In genomic region chr13:32911506-32911905, GRCh38 we compare ENCODE assay signal across 8 cellular contexts.
DNase-seq lines count a peak whose midpoint lies in the region; ATAC-seq and TF ChIP-seq lines count a peak whose summit lies in the region.

No MANE protein-coding gene starts in this region.

- POLR2A ChIA-PET in activated CD4-positive, alpha-beta T cell treated with anti-CD3 and anti-CD28 coated beads for 36 hours (lab: Charles Lee) = no interaction called here
- POLR2A ChIA-PET in HEK293 (lab: Yijun Ruan, JAX) = interaction anchor here (0.6 kb wide), 1 partner anchor 329 kb away, joined by 3 read pairs; no protein-coding TSS in a partner anchor

- H3K4me3 ChIP-seq in HEK293 (ENCODE audit: low read depth, low read length) (no peak overlapping the region), coronary artery (no peak overlapping the region), MG63 (no peak overlapping the region)

- CTCF ChIA-PET in activated CD4-positive, alpha-beta T cell treated with anti-CD3 and anti-CD28 coated beads for 36 hours (lab: Charles Lee) = interaction anchor here (0.8 to 1.1 kb wide), 2 partner anchors 11 to 330 kb away, joined by 3 read pairs; no protein-coding TSS in a partner anchor
- CTCF ChIA-PET in HEK293 (lab: Yijun Ruan, JAX) = interaction anchor here (0.6 to 1.5 kb wide), 7 partner anchors 14 to 269 kb away, joined by 3 to 4 read pairs (median 3); no protein-coding TSS in a partner anchor

- no peaks in the 10 kb centered on the region for H3K9me3 ChIP-seq in HEK293 (ENCODE audit: control insufficient read depth, insufficient read depth, low read depth, low read length)
- peaks cover 11% of the 10 kb centered on the region for H3K9me3 ChIP-seq in MG63

- intact Hi-C loops in activated CD4-positive, alpha-beta T cell treated with anti-CD3 and anti-CD28 coated beads for 36 hours (cut with DNase I, micrococcal nuclease) = loop anchor here (1.0 to 10.0 kb wide), 2 partner anchors 267 to 325 kb away; partner anchors contain the start of gene PDS5B (in 2 of the 2)

- H3K36me3 ChIP-seq in HEK293 (ENCODE audit: control insufficient read depth in 2 of 2, insufficient read depth in 1 of 2, low read length in 2 of 2) = no peaks in the 10 kb centered on the region
- no peaks in the 10 kb centered on the region for H3K36me3 ChIP-seq in MG63

- peaks cover 5% of the 10 kb centered on the region for H3K9me3 Mint-ChIP-seq in activated CD4-positive, alpha-beta T cell treated with anti-CD3 and anti-CD28 coated beads for 36 hours (ENCODE audit: low read depth)
- peaks cover 2% of the 10 kb centered on the region for H3K9me3 Mint-ChIP-seq in activated naive CD8-positive, alpha-beta T cell treated with anti-CD3 and anti-CD28 coated beads for 36 hours

- H3K27ac ChIP-seq in HEK293 (ENCODE audit: extremely low read depth, low read depth, low read length) (no peak overlapping the region), coronary artery (no peak overlapping the region)

- H3K27me3 Mint-ChIP-seq in activated CD4-positive, alpha-beta T cell treated with anti-CD3 and anti-CD28 coated beads for 36 hours = peaks cover 9% of the 10 kb centered on the region
- no peaks in the 10 kb centered on the region for H3K27me3 Mint-ChIP-seq in activated naive CD8-positive, alpha-beta T cell treated with anti-CD3 and anti-CD28 coated beads for 36 hours

- H3K4me3 Mint-ChIP-seq in activated CD4-positive, alpha-beta T cell treated with anti-CD3 and anti-CD28 coated beads for 36 hours = no peak overlapping the region
- H3K4me3 Mint-ChIP-seq in activated naive CD8-positive, alpha-beta T cell treated with anti-CD3 and anti-CD28 coated beads for 36 hours = no peak overlapping the region

- TF ChIP-seq CTCF in HEK293 (tag by site-specific recombination; IDR thresholded peaks at IDR 0.05) (peak; percentile 47), coronary artery (IDR thresholded peaks at IDR 0.05) (no peak)

- H3K4me1 Mint-ChIP-seq in activated CD4-positive, alpha-beta T cell treated with anti-CD3 and anti-CD28 coated beads for 36 hours = peaks cover 3% of the 10 kb centered on the region
- H3K4me1 Mint-ChIP-seq in activated naive CD8-positive, alpha-beta T cell treated with anti-CD3 and anti-CD28 coated beads for 36 hours = peaks cover 15% of the 10 kb centered on the region

- no peaks in the 10 kb centered on the region for H3K4me1 ChIP-seq in HEK293 (ENCODE audit: control insufficient read depth, insufficient read depth, low read length)

- peak; percentile 91 for ATAC-seq in activated CD4-positive, alpha-beta T cell treated with anti-CD3 and anti-CD28 coated beads for 36 hours

- peak; percentile 46 for DNase-seq in activated CD4-positive, alpha-beta T cell treated with anti-CD3 and anti-CD28 coated beads for 36 hours
- DNase-seq in activated CD4-positive, alpha-beta T cell treated with anti-CD3 and anti-CD28 coated beads for 4 hours = no peak
- DNase-seq in NCI-H2171 (lab: John Stamatoyannopoulos, UW) (peak; percentile 5), iPS-NIHi11 (ENCODE audit: low spot score) (peak; percentile 73), coronary artery (ENCODE audit: low spot score) (no peak), MG63 (no peak)
- peak; percentile 30 for DNase-seq in activated naive CD8-positive, alpha-beta T cell treated with anti-CD3 and anti-CD28 coated beads for 36 hours

- H3K27me3 ChIP-seq in MG63 = no peaks in the 10 kb centered on the region

- H3K27ac Mint-ChIP-seq in activated CD4-positive, alpha-beta T cell treated with anti-CD3 and anti-CD28 coated beads for 36 hours = no peak overlapping the region
- no peak overlapping the region for H3K27ac Mint-ChIP-seq in activated naive CD8-positive, alpha-beta T cell treated with anti-CD3 and anti-CD28 coated beads for 36 hours

- no peaks in the 10 kb centered on the region for H3K36me3 Mint-ChIP-seq in activated CD4-positive, alpha-beta T cell treated with anti-CD3 and anti-CD28 coated beads for 36 hours (ENCODE audit: low read depth)
- H3K36me3 Mint-ChIP-seq in activated naive CD8-positive, alpha-beta T cell treated with anti-CD3 and anti-CD28 coated beads for 36 hours = peaks cover 3% of the 10 kb centered on the region

TF ChIP-seq in HEK293, 187 proteins besides CTCF, POLR2A, EP300 and RAD21:
- no peak for TF ChIP-seq ZNF202 (tag by site-specific recombination; IDR thresholded peaks at IDR 0.05; ENCODE audit: borderline replicate concordance)
- TF ChIP-seq ZNF654 (tag by site-specific recombination; IDR thresholded peaks at IDR 0.05; ENCODE audit: low read depth) = 0 out of 2 replicates have a peak, but pooled peaks have one; percentile 23

Comparison
In these comparisons a context has a peak if more than half of its experiments do, and no peak if none do; other contexts are left out.
1. DNase-seq: peak in activated CD4-positive, alpha-beta T cell treated with anti-CD3 and anti-CD28 coated beads for 36 hours (single experiment), NCI-H2171 (single experiment), activated naive CD8-positive, alpha-beta T cell treated with anti-CD3 and anti-CD28 coated beads for 36 hours (single experiment) and iPS-NIHi11 (single experiment); none in activated CD4-positive, alpha-beta T cell treated with anti-CD3 and anti-CD28 coated beads for 4 hours (0 of 2), coronary artery (single experiment) and MG63 (single experiment).